Comparison of ENCODE assay signal across 26 cellular contexts in the genomic region with DNA sequence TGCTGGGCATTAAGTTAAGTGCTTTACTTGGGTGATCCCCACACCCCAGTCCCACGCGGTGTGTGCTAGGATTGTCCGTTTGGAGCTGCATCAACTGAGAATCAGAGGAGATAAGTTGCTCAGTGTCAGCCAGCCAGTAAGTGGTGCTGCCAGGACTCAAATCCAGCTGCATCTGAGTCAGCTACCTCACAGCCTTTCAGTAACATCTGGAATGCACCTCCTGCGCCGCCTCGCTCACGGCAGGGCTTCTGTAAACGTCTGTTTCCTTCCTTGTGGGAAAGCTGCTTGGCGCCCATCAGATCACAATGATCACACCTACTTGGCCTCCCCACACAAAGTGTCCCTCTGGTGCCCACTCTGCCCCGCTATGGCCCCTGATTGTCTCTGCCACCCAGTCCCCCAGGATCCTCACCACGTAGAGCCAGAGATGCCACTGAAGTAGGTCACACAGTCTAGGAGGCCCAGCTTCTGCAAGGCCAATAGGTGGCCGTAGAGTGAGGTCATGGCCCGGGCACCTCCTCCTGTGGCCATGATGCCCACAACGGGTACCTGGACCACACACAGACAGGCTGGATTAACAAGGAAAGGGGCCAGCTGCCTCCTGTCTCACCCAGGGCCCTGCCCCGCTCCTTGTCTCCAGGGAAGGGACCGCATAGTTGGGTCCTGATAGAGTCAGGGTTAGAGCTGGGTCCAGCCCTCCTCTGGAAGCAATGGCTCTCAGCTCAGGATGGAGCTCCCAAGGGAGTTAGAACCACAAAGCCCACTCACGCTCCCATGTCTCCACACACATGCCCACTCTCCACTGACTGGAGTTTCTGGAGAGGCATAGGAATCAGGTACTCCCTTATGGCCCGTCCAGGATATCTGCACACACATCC. TPM values are rescaled to one million over a fixed set of nuclear protein-coding genes. Genes with fewer than 3 reads are reported as not detected.
DNase-seq lines count a peak whose midpoint lies in the region; ATAC-seq, FAIRE-seq and TF ChIP-seq lines count a peak whose summit lies in the region.
"Had no signal": no experiment of that assay in that cellular context is flagged by ENCODE, and none has a peak within 500 bp of the region (broad histone marks: within the 10 kb centered on the region; RNA-seq: fewer than 3 reads in every experiment).

No MANE protein-coding gene starts in this region.

- ATAC-seq in sciatic nerve, result no peak
- ATAC-seq: naive thymus-derived CD4-positive, alpha-beta T cell had no signal

- no peaks in the 10 kb centered on the region for H3K9me3 ChIP-seq in esophagus squamous epithelium
- H3K9me3 ChIP-seq: adrenal gland, SK-N-SH had no signal

- intact Hi-C loops in sciatic nerve (cut with DNase I) (loop anchor here (10.0 kb wide), 1 partner anchor 96 kb away; no protein-coding TSS in a partner anchor), esophagus squamous epithelium (cut with DNase I) (loop anchor here (5.0 kb wide), 1 partner anchor 56 kb away; no protein-coding TSS in a partner anchor)

- TF ChIP-seq POLR2A in esophagus squamous epithelium (IDR thresholded peaks at IDR 0.05), result no peak

- peaks cover 4 to 16% (median 11%) of the 10 kb centered on the region in 3 donors for H3K4me1 ChIP-seq in esophagus squamous epithelium

- TF ChIP-seq CTCF in fibroblast of mammary gland (conservative IDR thresholded peaks at IDR 0.05; ENCODE audit: control insufficient read depth, insufficient read depth, low read depth, low read length) (no peak), esophagus squamous epithelium (IDR thresholded peaks at IDR 0.05) (no peak)

- no peak for FAIRE-seq in frontal cortex (lab: Jason Lieb, UNC)
- FAIRE-seq: colon, GM12891, HTR-8/SVneo, small intestine had no signal

- DNase-seq in H7, result peak; percentile 65
- peak; percentile 67 for DNase-seq in RPMI8226
- peak; percentile 60 for DNase-seq in fibroblast of mammary gland (ENCODE audit: low read depth)
- DNase-seq in sciatic nerve (ENCODE audit: low spot score), result peak; percentile 33
- no peak for DNase-seq in anterior cingulate cortex (lab: John Stamatoyannopoulos, UW)
- DNase-seq in esophagus squamous epithelium (lab: John Stamatoyannopoulos, UW), result no peak
- no peak for DNase-seq in frontal cortex (ENCODE audit: low spot score in 2 of 2)
- DNase-seq in amygdala (lab: John Stamatoyannopoulos, UW), result no peak
- DNase-seq: activated CD4-positive, CD25-positive, alpha-beta regulatory T cell treated with anti-CD3 and anti-CD28 coated beads, Interleukin-2, amount 50 U/mL, for 72 hours; activated effector memory CD4-positive, alpha-beta T cell treated with Interleukin-2 at 50 U/mL for 16 hours; GF-D8; naive thymus-derived CD4-positive, alpha-beta T cell; NCI-H1417; NCI-H774; SK-N-SH; small intestine; stimulated activated CD4-positive, alpha-beta T cell treated with anti-CD3 and anti-CD28 coated beads, Interleukin-4, amount 100 ng/mL, for 1 hour; substantia nigra; T1000 had no signal

- no peak overlapping the region for H3K27ac ChIP-seq in esophagus squamous epithelium
- H3K27ac ChIP-seq: adrenal gland had no signal

- H3K27me3 ChIP-seq in H7 (ENCODE audit: control insufficient read depth, insufficient read depth, low read length), result no peaks in the 10 kb centered on the region
- H3K27me3 ChIP-seq in esophagus squamous epithelium, result peaks cover 0 to 43% (median 0%) of the 10 kb centered on the region in 4 donors
- H3K27me3 ChIP-seq: adrenal gland had no signal

- 41 to 43% methylated on average over 7 to 8 of the region's 18 CpGs for WGBS in esophagus squamous epithelium, 2 donors

- H3K36me3 ChIP-seq in H7 (replicated peaks; ENCODE audit: control insufficient read depth, insufficient read depth, low read length) (no peaks in the 10 kb centered on the region), esophagus squamous epithelium (no peaks in the 10 kb centered on the region)
- H3K36me3 ChIP-seq: adrenal gland had no signal

- H3K4me3 ChIP-seq in H7 (ENCODE audit: insufficient read depth, low read depth, low read length) (no peak overlapping the region), fibroblast of mammary gland (ENCODE audit: control insufficient read depth, low read depth, low read length) (no peak overlapping the region), esophagus squamous epithelium (no peak overlapping the region)
- H3K4me3 ChIP-seq: adrenal gland, lung had no signal

RNA-seq across cellular contexts. Expression of gene PLA2G4D, which starts 13.5 kb away (rescaled TPM):
- 0.11 and 0.17 TPM in 2 replicates for total RNA-seq in H7 (2014; rRNA removed; shearing (Covaris generic))
- not detected for total RNA-seq in sciatic nerve
- 1 to 10 TPM in 1 of 4 donors, under 1 TPM in 3; 0.19 to 5.9 (median 0.23) TPM for total RNA-seq in esophagus squamous epithelium
- under 0.01 TPM for total RNA-seq in frontal cortex
- total RNA-seq: B cell; naive thymus-derived CD4-positive, alpha-beta T cell; progenitor cell of endocrine pancreas had no signal

RNA-seq across cellular contexts. Expression of gene PLA2G4E, which starts 60.0 kb away (rescaled TPM):
- total RNA-seq in H7 (2014; rRNA removed; shearing (Covaris generic)), result not detected in 2 replicates
- total RNA-seq in sciatic nerve, result not detected
- 10 to 100 TPM in 1 of 4 donors, 1 to 10 TPM in 3; 1.1 to 89.5 (median 9.2) TPM for total RNA-seq in esophagus squamous epithelium
- total RNA-seq in frontal cortex, result not detected
- total RNA-seq: B cell; naive thymus-derived CD4-positive, alpha-beta T cell; progenitor cell of endocrine pancreas had no signal

Comparison
In these comparisons a context has a peak if more than half of its experiments do, and no peak if none do; other contexts are left out.
1. DNase-seq: peak in H7 (single experiment), RPMI8226 (single experiment), fibroblast of mammary gland (single experiment) and sciatic nerve (single experiment); none in anterior cingulate cortex (0 of 58), esophagus squamous epithelium (single experiment), frontal cortex (0 of 2) and amygdala (0 of 56).